Comparison of ENCODE assay signal across 12 cellular contexts in the genomic region with DNA sequence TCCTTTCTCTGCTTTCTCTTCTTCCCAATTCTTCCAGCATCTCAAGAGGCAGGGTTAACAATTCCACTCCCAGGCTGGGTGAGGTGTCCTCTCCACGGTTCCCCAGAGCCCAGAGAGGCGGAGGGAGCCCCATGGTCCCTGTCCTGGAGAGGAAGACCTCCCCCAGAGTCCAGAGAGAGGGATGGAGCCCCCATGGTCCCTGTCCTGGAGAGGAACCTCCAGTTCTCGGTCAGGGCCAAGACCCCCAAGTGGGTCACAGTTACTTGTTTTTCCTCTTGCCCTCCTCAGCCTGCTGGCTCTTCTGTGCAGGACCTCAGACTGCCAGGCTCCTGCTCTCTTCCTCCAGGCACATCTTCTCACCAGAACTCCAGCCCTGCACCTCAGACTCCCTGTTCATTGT.
A peak's percentile ranks its signal among the peaks of the same experiment; 100 is the strongest.
DNase-seq lines count a peak whose midpoint lies in the region; ATAC-seq, FAIRE-seq and TF ChIP-seq lines count a peak whose summit lies in the region.
"Had no signal": no experiment of that assay in that cellular context is flagged by ENCODE, and none has a peak within 500 bp of the region (broad histone marks: within the 10 kb centered on the region; RNA-seq: fewer than 3 reads in every experiment).

No MANE protein-coding gene starts in this region.

- no peaks in the 10 kb centered on the region for H3K9me3 Mint-ChIP-seq in activated T-cell treated with anti-CD3 and anti-CD28 coated beads, Interleukin-2, amount 50 U/mL, for 72 hours
- H3K9me3 Mint-ChIP-seq in stimulated activated effector memory CD8-positive, alpha-beta T cell treated with anti-CD3 and anti-CD28 coated beads, Interleukin-12 subunit alpha, Interleukin-12 subunit beta, amount 100 ng/mL, for 72 hours, result no peaks in the 10 kb centered on the region

- CTCF ChIA-PET in H1 (lab: Charles Lee; ENCODE audit: partially characterized antibody), result interaction anchor here (0.8 kb wide), 1 partner anchor 19 kb away, joined by 4 read pairs; no protein-coding TSS in a partner anchor

- H3K4me3 Mint-ChIP-seq in activated T-cell treated with anti-CD3 and anti-CD28 coated beads, Interleukin-2, amount 50 U/mL, for 72 hours, result peak overlapping the region; percentile 59 to 94
- H3K4me3 Mint-ChIP-seq in T-helper 17 cell, result peak overlapping the region; percentile 71
- H3K4me3 Mint-ChIP-seq in stimulated activated effector memory CD8-positive, alpha-beta T cell treated with anti-CD3 and anti-CD28 coated beads, Interleukin-12 subunit alpha, Interleukin-12 subunit beta, amount 100 ng/mL, for 72 hours, result peak overlapping the region; percentile 44

- H2AFZ ChIP-seq in H1 (ENCODE audit: low read length), result no peak overlapping the region

- no peak overlapping the region for H3K23ac ChIP-seq in H1 (ENCODE audit: insufficient read length)

- H3K4me3 ChIP-seq in H1 (ENCODE audit: extremely low read depth in 1 of 4, insufficient read depth in 2 of 4, low read depth in 3 of 4, low read length in 4 of 4) (no peak overlapping the region), adrenal gland (no peak overlapping the region), sigmoid colon (no peak overlapping the region)

- 0 out of 2 replicates have a peak overlapping the region, but pooled peaks have one; percentile 51 for H3K18ac ChIP-seq in H1 (ENCODE audit: extremely low read depth, low read length)

- TF ChIP-seq CTCF in H1 (IDR thresholded peaks at IDR 0.05; ENCODE audit: control extremely low read depth in 1 of 3, insufficient read depth in 1 of 3, low read depth in 1 of 3, low read length in 3 of 3) (no peak), adrenal gland (IDR thresholded peaks at IDR 0.05) (no peak), sigmoid colon (IDR thresholded peaks at IDR 0.05) (no peak)

- no peak for TF ChIP-seq RAD21 in H1 (IDR thresholded peaks at IDR 0.05 in 1 of 2, conservative IDR thresholded peaks at IDR 0.05 in 1 of 2; ENCODE audit: low read depth in 2 of 2, low read length in 2 of 2)

- no peak overlapping the region for H3K4ac ChIP-seq in H1 (replicated peaks; ENCODE audit: insufficient read length, low read depth, low read length)

- intact Hi-C loops in adrenal gland (cut with DNase I) (no loop called here), sigmoid colon (cut with DNase I) (no loop called here)

- no peak overlapping the region for H2BK120ac ChIP-seq in H1 (replicated peaks; ENCODE audit: low read depth, low read length)

- no peak overlapping the region for H4K8ac ChIP-seq in H1 (ENCODE audit: extremely low read depth, insufficient read depth, low read length)

- H3K79me2 ChIP-seq in H1 (ENCODE audit: control insufficient read depth in 1 of 2, insufficient read depth in 2 of 2, low read length in 2 of 2), result peaks cover 0 to 19% of the 10 kb centered on the region in 2 experiments; a peak in 1 of 4 replicates

- no peak for TF ChIP-seq EP300 in H1 (IDR thresholded peaks at IDR 0.05; ENCODE audit: borderline replicate concordance in 1 of 2, low read depth in 2 of 2, low read length in 2 of 2)
- TF ChIP-seq EP300 in sigmoid colon (IDR thresholded peaks at IDR 0.05), result no peak

- no peak overlapping the region for H3K56ac ChIP-seq in H1 (replicated peaks; ENCODE audit: insufficient read length, low read depth, low read length)

- H3K9me3 ChIP-seq in T-helper 17 cell (ENCODE audit: control insufficient read depth, low read length, poor library complexity, severe bottlenecking), result no peaks in the 10 kb centered on the region
- H3K9me3 ChIP-seq in H1 (ENCODE audit: insufficient read depth in 2 of 2, low read depth in 1 of 2, low read length in 1 of 2), result no peaks in the 10 kb centered on the region
- H3K9me3 ChIP-seq in adrenal gland (replicated peaks in 1 of 3), result no peaks in the 10 kb centered on the region
- no peaks in the 10 kb centered on the region for H3K9me3 ChIP-seq in sigmoid colon

- H2AK5ac ChIP-seq in H1 (ENCODE audit: low read depth, low read length), result 0 out of 2 replicates have a peak overlapping the region, but pooled peaks have one; percentile 26

- H3K27ac ChIP-seq in H1 (ENCODE audit: low read depth, low read length) (no peak overlapping the region), adrenal gland (no peak overlapping the region), sigmoid colon (no peak overlapping the region)

- no peak for FAIRE-seq in H1 (lab: Jason Lieb, UNC)
- FAIRE-seq: GM18507 had no signal

- no peak for DNase-seq in activated T-cell treated with anti-CD3 and anti-CD28 coated beads, Interleukin-2, amount 50 U/mL, for 72 hours
- no peak for DNase-seq in activated T-cell treated with anti-CD3 and anti-CD28 coated beads, Interleukin-2, amount 50 U/mL, for 48 hours
- DNase-seq in T-helper 17 cell (no peak), H1 (ENCODE audit: low read depth in 1 of 2, low spot score in 2 of 2) (no peak), adrenal gland (no peak), sigmoid colon (no peak)
- no peak for DNase-seq in stimulated activated effector memory CD8-positive, alpha-beta T cell treated with anti-CD3 and anti-CD28 coated beads, Interleukin-12 subunit alpha, Interleukin-12 subunit beta, amount 100 ng/mL, for 72 hours (ENCODE audit: low spot score in 2 of 2)
- DNase-seq: activated CD4-positive, CD25-positive, alpha-beta regulatory T cell; Calu3; effector CD8-positive, alpha-beta T cell had no signal

- no peak overlapping the region for H3K9ac ChIP-seq in H1 (replicated peaks in 1 of 4; ENCODE audit: extremely low read depth in 1 of 4, low read depth in 3 of 4, low read length in 3 of 4)

- POLR2A ChIA-PET in H1 (lab: Charles Lee; ENCODE audit: partially characterized antibody), result interaction anchor here (1.0 to 1.2 kb wide), 2 partner anchors 16 to 178 kb away, joined by 3 read pairs; no protein-coding TSS in a partner anchor

- H3K4me1 ChIP-seq in H1 (replicated peaks in 1 of 4; ENCODE audit: control insufficient read depth in 3 of 4, insufficient read depth in 4 of 4, low read length in 3 of 4), result peaks cover 0 to 10% (median 5%) of the 10 kb centered on the region in 4 experiments; a peak in 4 of 7 replicates
- peaks cover 0 to 8% of the 10 kb centered on the region in 2 donors for H3K4me1 ChIP-seq in adrenal gland (replicated peaks in 1 of 2)
- peaks cover 0 to 5% (median 2%) of the 10 kb centered on the region in 4 donors for H3K4me1 ChIP-seq in sigmoid colon

- H3K79me1 ChIP-seq in H1 (ENCODE audit: low read depth, low read length), result peaks cover 7% of the 10 kb centered on the region; the same call in 1 of the 2 replicates

- H4K5ac ChIP-seq in H1 (ENCODE audit: insufficient read length, low read depth, low read length), result no peak overlapping the region

- H4K20me1 ChIP-seq in H1 (replicated peaks in 1 of 2; ENCODE audit: control insufficient read depth in 1 of 2, insufficient read depth in 2 of 2, low read length in 2 of 2), result peaks cover 0 to 3% of the 10 kb centered on the region in 2 experiments

- H4K91ac ChIP-seq in H1 (replicated peaks; ENCODE audit: insufficient read length, low read length), result no peak overlapping the region

- H3K23me2 ChIP-seq in H1 (ENCODE audit: low read depth, low read length), result no peaks in the 10 kb centered on the region

- TF ChIP-seq POLR2A in H1 (IDR thresholded peaks at IDR 0.05; ENCODE audit: control extremely low read depth in 1 of 2, low read depth in 2 of 2, low read length in 2 of 2) (no peak), adrenal gland (IDR thresholded peaks at IDR 0.05) (no peak), sigmoid colon (IDR thresholded peaks at IDR 0.05) (no peak)

- no peak overlapping the region for H2BK20ac ChIP-seq in H1 (ENCODE audit: low read length)

- no peak for ATAC-seq in activated T-cell treated with anti-CD3 and anti-CD28 coated beads, Interleukin-2, amount 50 U/mL, for 72 hours (replicated peaks in 1 of 2)
- ATAC-seq in T-helper 17 cell (no peak), GM21381 (IDR thresholded peaks at IDR 0.05; ENCODE audit: unreplicated experiment) (no peak)
- ATAC-seq in stimulated activated effector memory CD8-positive, alpha-beta T cell treated with anti-CD3 and anti-CD28 coated beads, Interleukin-12 subunit alpha, Interleukin-12 subunit beta, amount 100 ng/mL, for 72 hours, result no peak

- no peaks in the 10 kb centered on the region for H3K36me3 ChIP-seq in H1 (ENCODE audit: control insufficient read depth in 2 of 4, insufficient read depth in 4 of 4, low read length in 3 of 4)
- H3K36me3 ChIP-seq in adrenal gland (replicated peaks in 1 of 2), result no peaks in the 10 kb centered on the region
- no peaks in the 10 kb centered on the region for H3K36me3 ChIP-seq in sigmoid colon

- H3K4me2 ChIP-seq in H1 (ENCODE audit: insufficient read depth in 1 of 2, low read depth in 2 of 2, low read length in 2 of 2), result no peak overlapping the region

- peaks cover 59% of the 10 kb centered on the region for H3K4me1 Mint-ChIP-seq in activated T-cell treated with anti-CD3 and anti-CD28 coated beads, Interleukin-2, amount 50 U/mL, for 72 hours (ENCODE audit: low read depth)
- H3K4me1 Mint-ChIP-seq in T-helper 17 cell, result peaks cover 26% of the 10 kb centered on the region
- H3K4me1 Mint-ChIP-seq in stimulated activated effector memory CD8-positive, alpha-beta T cell treated with anti-CD3 and anti-CD28 coated beads, Interleukin-12 subunit alpha, Interleukin-12 subunit beta, amount 100 ng/mL, for 72 hours, result peaks cover 45% of the 10 kb centered on the region

- H3K27ac Mint-ChIP-seq in activated T-cell treated with anti-CD3 and anti-CD28 coated beads, Interleukin-2, amount 50 U/mL, for 72 hours, result peak overlapping the region; percentile 76
- peak overlapping the region; percentile 87 for H3K27ac Mint-ChIP-seq in T-helper 17 cell
- H3K27ac Mint-ChIP-seq in stimulated activated effector memory CD8-positive, alpha-beta T cell treated with anti-CD3 and anti-CD28 coated beads, Interleukin-12 subunit alpha, Interleukin-12 subunit beta, amount 100 ng/mL, for 72 hours, result peak overlapping the region; percentile 87

- H3K27me3 ChIP-seq in H1 (replicated peaks in 1 of 4; ENCODE audit: control insufficient read depth in 3 of 4, extremely low read depth in 1 of 4, insufficient read depth in 3 of 4, low read length in 3 of 4) (no peaks in the 10 kb centered on the region), adrenal gland (no peaks in the 10 kb centered on the region), sigmoid colon (no peaks in the 10 kb centered on the region)

- H2BK5ac ChIP-seq in H1 (ENCODE audit: low read depth, low read length), result peak overlapping the region; percentile 21; the same call in 1 of the 2 replicates

- H3K27me3 Mint-ChIP-seq in activated T-cell treated with anti-CD3 and anti-CD28 coated beads, Interleukin-2, amount 50 U/mL, for 72 hours (ENCODE audit: low read depth), result no peaks in the 10 kb centered on the region
- no peaks in the 10 kb centered on the region for H3K27me3 Mint-ChIP-seq in T-helper 17 cell

- no peak overlapping the region for H3K14ac ChIP-seq in H1 (ENCODE audit: insufficient read length)

- WGBS in H1 (ENCODE audit: extremely low coverage in 1 of 2, insufficient coverage in 1 of 2, insufficient read length in 1 of 2, insufficient replicate concordance in 2 of 2, low coverage in 1 of 2, low lambda C conversion rate in 2 of 2, missing lambda C conversion rate in 1 of 2), 2 experiments, result 90% methylated on average over 3 of the region's 3 CpGs; no CpG with 5 or more reads in 1 of the 2 experiments
- WGBS in adrenal gland, 4 donors, result 86 to 94% (median 92%) methylated on average over 2 to 3 of the region's 3 CpGs
- WGBS in sigmoid colon, 2 donors, result 92 to 97% methylated on average over 3 of the region's 3 CpGs

- no peak overlapping the region for H2BK15ac ChIP-seq in H1 (ENCODE audit: low read length)

- peaks cover 0 to 2% of the 10 kb centered on the region in 2 donors for H3K36me3 Mint-ChIP-seq in activated T-cell treated with anti-CD3 and anti-CD28 coated beads, Interleukin-2, amount 50 U/mL, for 72 hours (ENCODE audit: insufficient read depth in 2 of 2)
- H3K36me3 Mint-ChIP-seq in T-helper 17 cell (ENCODE audit: low read depth), result peaks cover 4% of the 10 kb centered on the region
- H3K36me3 Mint-ChIP-seq in stimulated activated effector memory CD8-positive, alpha-beta T cell treated with anti-CD3 and anti-CD28 coated beads, Interleukin-12 subunit alpha, Interleukin-12 subunit beta, amount 100 ng/mL, for 72 hours, result no peaks in the 10 kb centered on the region

- no peak overlapping the region for H2BK12ac ChIP-seq in H1 (ENCODE audit: low read depth, low read length)
